ENCODE assay signal across 18 cellular contexts in the genomic region with DNA sequence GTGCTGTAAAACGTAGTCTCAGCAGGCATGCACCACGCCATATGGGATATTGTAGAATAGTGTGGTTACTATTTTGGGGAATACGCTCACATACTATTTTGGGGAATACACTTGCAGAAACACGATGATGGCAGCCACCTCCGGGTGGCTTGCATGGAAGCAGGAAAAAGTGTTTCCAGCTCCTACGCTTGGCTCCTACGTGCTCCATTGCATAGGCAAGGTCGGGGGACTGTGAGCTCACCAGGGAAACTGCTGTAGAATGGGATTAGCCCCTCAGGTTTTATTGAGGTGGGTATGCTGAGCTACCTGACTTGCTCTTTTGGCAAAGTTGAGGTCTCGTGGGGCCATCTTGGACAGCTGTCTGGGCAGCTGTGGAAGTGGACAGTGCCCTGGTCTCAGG.
"Had no signal": no experiment of that assay in that cellular context is flagged by ENCODE, and none has a peak within 500 bp of the region (broad histone marks: within the 10 kb centered on the region; RNA-seq: fewer than 3 reads in every experiment).

No MANE protein-coding gene starts in this region.

- H3K9me3 ChIP-seq: esophagus squamous epithelium, gastrocnemius medialis, heart right ventricle, left lung, lower lobe of right lung had no signal

- H3K4me1 Mint-ChIP-seq: memory B cell had no signal

- H3K4me1 ChIP-seq: gastrocnemius medialis, heart right ventricle, left lung, lower lobe of right lung had no signal

- H3K27ac ChIP-seq: coronary artery, dorsolateral prefrontal cortex, esophagus squamous epithelium, gastrocnemius medialis, heart right ventricle, left lung, lower lobe of right lung had no signal

- H3K27ac Mint-ChIP-seq: memory B cell had no signal

- H3K36me3 Mint-ChIP-seq: memory B cell had no signal

- DNase-seq: dermis blood vessel endothelial cell; effector CD4-positive, alpha-beta T cell; effector memory CD4-positive, alpha-beta T cell; esophagus squamous epithelium; foreskin fibroblast; foreskin melanocyte; gastrocnemius medialis; glutamatergic neuron; heart right ventricle; hippocampal formation; left cardiac atrium; left lung; left ventricle myocardium superior; lower lobe of right lung; mesendoderm had no signal

- H3K36me3 ChIP-seq: esophagus squamous epithelium, gastrocnemius medialis, heart right ventricle, left lung, lower lobe of right lung had no signal

- H3K27me3 ChIP-seq: gastrocnemius medialis, heart right ventricle had no signal

- H3K4me3 Mint-ChIP-seq: memory B cell had no signal

- H3K4me3 ChIP-seq: coronary artery, dorsolateral prefrontal cortex, esophagus squamous epithelium, gastrocnemius medialis, heart right ventricle, left lung, lower lobe of right lung had no signal
